ENCODE assay signal across 11 cellular contexts in the genomic region with DNA sequence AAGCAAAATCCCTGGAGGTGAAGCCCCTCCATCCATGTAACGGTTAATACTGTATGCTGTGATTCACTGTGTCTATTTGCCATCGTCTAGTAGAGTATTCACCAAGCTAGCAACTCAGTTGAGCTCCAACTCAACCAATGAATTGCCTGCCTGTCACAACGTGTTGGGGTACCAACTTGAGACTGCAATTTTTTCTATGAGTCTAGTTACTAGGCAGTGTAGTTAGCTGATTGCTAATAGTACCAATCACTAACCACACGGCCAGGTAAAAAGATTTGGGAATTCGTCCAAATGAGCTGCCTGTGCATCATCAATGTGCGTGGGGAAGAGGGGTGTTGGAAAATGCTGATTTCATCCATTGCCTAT. TPM values are rescaled to one million over a fixed set of nuclear protein-coding genes. Genes with fewer than 3 reads are reported as not detected.
DNase-seq lines count a peak whose midpoint lies in the region; ATAC-seq, FAIRE-seq and TF ChIP-seq lines count a peak whose summit lies in the region.
"Had no signal": no experiment of that assay in that cellular context is flagged by ENCODE, and none has a peak within 500 bp of the region (broad histone marks: within the 10 kb centered on the region; RNA-seq: fewer than 3 reads in every experiment).

No MANE protein-coding gene starts in this region.

- FAIRE-seq in urothelium cell line (lab: Jason Lieb, UNC), result peak; percentile 85

- no peak overlapping the region for H3K27ac ChIP-seq in right cardiac atrium (ENCODE audit: low read length)
- no peak overlapping the region for H3K27ac ChIP-seq in right atrium auricular region
- no peak overlapping the region for H3K27ac ChIP-seq in left lung

- H3K4me3 ChIP-seq in right cardiac atrium (ENCODE audit: low read length) (peak overlapping the region; percentile 82), right atrium auricular region (no peak overlapping the region), left lung (no peak overlapping the region)

- H3K4me1 Mint-ChIP-seq in activated naive CD8-positive, alpha-beta T cell treated with anti-CD3 and anti-CD28 coated beads, Interleukin-2, amount 10 ng/mL, durations not matched to agents 7 days and 5 days, result peaks cover 17% of the 10 kb centered on the region

- intact Hi-C loops in right cardiac atrium (cut with DNase I) (no loop called here), left lung (cut with DNase I) (no loop called here)

- H3K9me3 Mint-ChIP-seq in activated naive CD8-positive, alpha-beta T cell treated with anti-CD3 and anti-CD28 coated beads, Interleukin-2, amount 10 ng/mL, durations not matched to agents 7 days and 5 days, result peaks cover 2% of the 10 kb centered on the region

- ATAC-seq in right cardiac atrium (no peak), left lung (peak; percentile 17), GM21576 (IDR thresholded peaks at IDR 0.05; ENCODE audit: unreplicated experiment) (no peak)
- no peak for ATAC-seq in activated naive CD8-positive, alpha-beta T cell treated with anti-CD3 and anti-CD28 coated beads, Interleukin-2, amount 10 ng/mL, durations not matched to agents 7 days and 5 days (ENCODE audit: low read depth)

- H3K36me3 Mint-ChIP-seq in activated naive CD8-positive, alpha-beta T cell treated with anti-CD3 and anti-CD28 coated beads, Interleukin-2, amount 10 ng/mL, durations not matched to agents 7 days and 5 days, result peaks cover 6% of the 10 kb centered on the region

- no peaks in the 10 kb centered on the region for H3K9me3 ChIP-seq in right cardiac atrium (ENCODE audit: control insufficient read depth, low read length)
- no peaks in the 10 kb centered on the region for H3K9me3 ChIP-seq in right atrium auricular region
- H3K9me3 ChIP-seq in left lung, result no peaks in the 10 kb centered on the region

- TF ChIP-seq CTCF in right atrium auricular region (IDR thresholded peaks at IDR 0.05) (no peak), left lung (IDR thresholded peaks at IDR 0.05) (no peak)

- H3K27me3 ChIP-seq in right cardiac atrium (ENCODE audit: control insufficient read depth, insufficient read depth) (no peaks in the 10 kb centered on the region), right atrium auricular region (peaks cover 6 to 16% of the 10 kb centered on the region in 2 donors), left lung (peaks cover 30 to 46% of the 10 kb centered on the region in 2 donors)

- H3K36me3 ChIP-seq in right atrium auricular region, result no peaks in the 10 kb centered on the region
- H3K36me3 ChIP-seq in left lung, result no peaks in the 10 kb centered on the region

- 39% methylated on average over 6 of the region's 6 CpGs for WGBS in right cardiac atrium

- POLR2A ChIA-PET in activated naive CD8-positive, alpha-beta T cell treated with anti-CD3 and anti-CD28 coated beads, Interleukin-2, amount 10 ng/mL, durations not matched to agents 7 days and 5 days (lab: Charles Lee), result interaction anchor here (1.4 to 3.5 kb wide), 4 partner anchors 10 to 27 kb away, joined by 5 to 40 read pairs (median 22); a partner anchor contains a TSS

- DNase-seq in right cardiac atrium (no peak), right atrium auricular region (ENCODE audit: low spot score) (no peak), left lung (no peak), urothelium cell line (ENCODE audit: low spot score) (no peak), GM03348 (ENCODE audit: low spot score) (no peak)
- DNase-seq in activated naive CD8-positive, alpha-beta T cell treated with anti-CD3 and anti-CD28 coated beads, Interleukin-2, amount 10 ng/mL, durations not matched to agents 7 days and 5 days, result no peak
- DNase-seq in stimulated activated CD4-positive, alpha-beta T cell treated with anti-CD3 and anti-CD28 coated beads, Interleukin-4, amount 100 ng/mL, for 4 hours, result no peak

- peak overlapping the region; percentile 70 for H3K4me3 Mint-ChIP-seq in activated naive CD8-positive, alpha-beta T cell treated with anti-CD3 and anti-CD28 coated beads, Interleukin-2, amount 10 ng/mL, durations not matched to agents 7 days and 5 days

- H3K27ac Mint-ChIP-seq in activated naive CD8-positive, alpha-beta T cell treated with anti-CD3 and anti-CD28 coated beads, Interleukin-2, amount 10 ng/mL, durations not matched to agents 7 days and 5 days, result no peak overlapping the region

- H3K27me3 Mint-ChIP-seq in activated naive CD8-positive, alpha-beta T cell treated with anti-CD3 and anti-CD28 coated beads, Interleukin-2, amount 10 ng/mL, durations not matched to agents 7 days and 5 days, result peaks cover 28% of the 10 kb centered on the region

- H3K4me1 ChIP-seq in right cardiac atrium (ENCODE audit: control insufficient read depth, insufficient read depth, low read length), result peaks cover 5% of the 10 kb centered on the region
- H3K4me1 ChIP-seq in right atrium auricular region, result peaks cover 0 to 20% of the 10 kb centered on the region in 2 donors
- peaks cover 7 to 16% of the 10 kb centered on the region in 2 donors for H3K4me1 ChIP-seq in left lung

RNA-seq across cellular contexts. Expression of a gene that starts 1.0 kb away (rescaled TPM):
- not detected for total RNA-seq in right cardiac atrium
- polyA plus RNA-seq in right cardiac atrium, result not detected
- not detected for total RNA-seq in right atrium auricular region
- total RNA-seq in activated naive CD8-positive, alpha-beta T cell treated with anti-CD3 and anti-CD28 coated beads, Interleukin-2, amount 10 ng/mL, durations not matched to agents 7 days and 5 days, result under 1 TPM in 1 of 2 experiments, not detected in 1; 0.31 TPM
- total RNA-seq in left lung, result not detected
- total RNA-seq: activated CD8-positive, alpha-beta memory T cell treated with anti-CD3 and anti-CD28 coated beads for 36 hours; Right ventricle myocardium inferior had no signal

RNA-seq across cellular contexts. Expression of a gene that starts 1.4 kb away (rescaled TPM):
- total RNA-seq in right cardiac atrium (not detected), right atrium auricular region (not detected), left lung (1 to 10 TPM in 1 of 2 donors, not detected in 1; 6.9 TPM)
- not detected for polyA plus RNA-seq in right cardiac atrium
- not detected for total RNA-seq in activated naive CD8-positive, alpha-beta T cell treated with anti-CD3 and anti-CD28 coated beads, Interleukin-2, amount 10 ng/mL, durations not matched to agents 7 days and 5 days
- total RNA-seq: activated CD8-positive, alpha-beta memory T cell treated with anti-CD3 and anti-CD28 coated beads for 36 hours; LHCN-M2; Right ventricle myocardium inferior had no signal

RNA-seq across cellular contexts. Expression of a gene that starts 27.3 kb away (rescaled TPM):
- 1 to 10 TPM; 5.5 to 7.8 (median 6.4) TPM for total RNA-seq in right cardiac atrium
- 5.0 TPM for polyA plus RNA-seq in right cardiac atrium
- 10 to 100 TPM in 1 of 2 donors, 1 to 10 TPM in 1; 5.9 to 12.3 TPM for total RNA-seq in right atrium auricular region
- total RNA-seq in activated naive CD8-positive, alpha-beta T cell treated with anti-CD3 and anti-CD28 coated beads, Interleukin-2, amount 10 ng/mL, durations not matched to agents 7 days and 5 days, result 10 to 100 TPM; 24.0 to 27.0 TPM
- total RNA-seq in left lung, result 10 to 100 TPM in 1 of 2 donors, 1 to 10 TPM in 1; 9.6 to 19.8 TPM
